ENCODE assay signal across 11 cellular contexts in genomic region chr18:51074605-51075004, GRCh38. TPM values are rescaled to one million over a fixed set of nuclear protein-coding genes. Genes with fewer than 3 reads are reported as not detected.
DNase-seq lines count a peak whose midpoint lies in the region; ATAC-seq lines count a peak whose summit lies in the region.
"Had no signal": no experiment of that assay in that cellular context is flagged by ENCODE, and none has a peak within 500 bp of the region (broad histone marks: within the 10 kb centered on the region; RNA-seq: fewer than 3 reads in every experiment).

No MANE protein-coding gene starts in this region.

- peaks cover 46 to 83% of the 10 kb centered on the region in 2 donors for H3K4me1 Mint-ChIP-seq in immature natural killer cell

- peak overlapping the region in 2 of 5 donors; percentile 12 to 17 for H3K4me3 Mint-ChIP-seq in immature natural killer cell

- no peaks in the 10 kb centered on the region for H3K9me3 Mint-ChIP-seq in immature natural killer cell

- no peak for DNase-seq in immature natural killer cell
- DNase-seq in HUDEP-2 (lab: John Stamatoyannopoulos, UW; ENCODE audit: unreplicated experiment in 76 of 76) = no peak
- no peak for DNase-seq in NCI-H2029 (lab: John Stamatoyannopoulos, UW)
- no peak for DNase-seq in HuH-7.5 (ENCODE audit: low spot score)
- no peak for DNase-seq in G401 (ENCODE audit: low spot score)
- DNase-seq: colonic mucosa; psoas muscle; stimulated activated CD8-positive, alpha-beta memory T cell treated with anti-CD3 and anti-CD28 coated beads, Interleukin-4, amount 100 ng/mL, for 48 hours had no signal

- peaks cover 6 to 28% (median 17%) of the 10 kb centered on the region in 3 donors for H3K36me3 Mint-ChIP-seq in immature natural killer cell

- H3K27ac Mint-ChIP-seq in immature natural killer cell = peak overlapping the region in 5 of 6 donors; percentile 3 to 66 (median 58)

- H3K27me3 Mint-ChIP-seq in immature natural killer cell (ENCODE audit: low read depth in 3 of 3) = no peaks in the 10 kb centered on the region

- ATAC-seq in GM18517 (IDR thresholded peaks at IDR 0.05; ENCODE audit: unreplicated experiment) (peak; percentile 87), GM21825 (IDR thresholded peaks at IDR 0.05; ENCODE audit: unreplicated experiment) (peak; percentile 73), HG03571 (IDR thresholded peaks at IDR 0.05; ENCODE audit: unreplicated experiment) (peak; percentile 76)
- ATAC-seq: psoas muscle had no signal

- in situ Hi-C loops in G401 (cut with HindIII; ENCODE audit: low sequenced_read_pairs) = no loop called here

RNA-seq across cellular contexts. Expression of gene SMAD4, which starts 44.6 kb away (rescaled TPM):
- 10 to 100 TPM; 38.8 to 67.2 (median 39.0) TPM for polyA plus RNA-seq in immature natural killer cell
- total RNA-seq in G401 (2014; rRNA removed; shearing (Covaris generic)) = 47.2 and 120 TPM in 2 replicates
